In the genomic region with DNA sequence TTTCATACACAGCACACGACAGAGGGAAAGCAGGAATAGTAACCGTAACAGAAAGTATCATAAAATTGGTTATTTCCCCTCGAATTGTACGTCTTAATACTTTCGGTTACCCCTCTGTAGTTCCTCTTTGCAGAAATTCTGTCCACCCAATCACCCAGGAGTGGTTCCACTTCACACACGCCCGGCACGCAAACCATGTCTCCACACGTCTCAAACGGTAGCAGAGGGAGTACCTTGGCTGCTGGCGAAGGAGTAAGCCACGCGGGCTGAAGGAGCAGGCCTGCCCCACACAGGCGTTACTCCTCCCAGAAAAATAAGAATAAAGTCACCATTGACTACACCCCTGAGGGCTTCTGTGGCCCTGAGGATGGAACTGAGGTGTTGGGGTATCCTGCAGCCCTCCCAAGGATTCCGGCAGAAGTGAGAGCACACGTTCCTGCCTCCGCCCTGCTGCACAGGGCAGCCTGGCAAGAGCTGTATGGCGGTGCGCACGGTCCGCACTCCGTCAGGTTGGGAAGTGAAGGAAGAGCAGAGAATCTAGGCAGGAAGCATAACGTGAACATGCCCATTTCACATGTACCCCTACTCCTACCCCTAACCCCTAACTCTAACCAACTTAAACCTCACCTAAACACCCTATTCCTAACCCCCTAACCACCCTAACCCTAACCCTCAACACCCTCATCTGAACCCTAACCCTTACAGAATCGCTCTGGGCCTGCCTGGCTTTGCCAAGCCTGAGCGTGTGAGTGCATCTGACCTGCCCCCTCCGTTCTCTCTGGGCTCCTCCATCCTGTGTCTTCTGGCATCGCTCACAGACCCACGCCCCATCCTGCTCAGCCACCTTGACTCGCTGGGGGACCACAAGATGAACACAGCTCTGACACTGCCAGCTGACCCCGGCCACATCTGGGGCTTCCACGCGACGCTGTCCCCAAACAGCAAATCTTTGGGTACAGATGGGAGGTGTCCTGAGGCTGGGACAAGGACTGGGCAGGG, we compare ENCODE assay signal across 13 cellular contexts. TPM values are rescaled to one million over a fixed set of nuclear protein-coding genes. Genes with fewer than 3 reads are reported as not detected.
DNase-seq lines count a peak whose midpoint lies in the region; ATAC-seq, FAIRE-seq and TF ChIP-seq lines count a peak whose summit lies in the region.
"Had no signal": no experiment of that assay in that cellular context is flagged by ENCODE, and none has a peak within 500 bp of the region (broad histone marks: within the 10 kb centered on the region; RNA-seq: fewer than 3 reads in every experiment).

No MANE protein-coding gene starts in this region.

- FAIRE-seq in small intestine (lab: Jason Lieb, UNC), result no peak
- FAIRE-seq: H54 had no signal

- H3K27ac ChIP-seq in RWPE1 (peak overlapping the region; percentile 73), small intestine (ENCODE audit: low read depth in 1 of 2, low read length in 1 of 2) (no peak overlapping the region)

- DNase-seq in GM06990 (ENCODE audit: extremely low read depth, insufficient read length), result peak; percentile 60
- DNase-seq in RWPE1 (ENCODE audit: low spot score), result peak; percentile 18
- no peak for DNase-seq in NCI-H1092 treated with DMSO at 0.1 percent for 48 hours (lab: John Stamatoyannopoulos, UW)
- no peak for DNase-seq in A172 (ENCODE audit: low spot score)
- no peak for DNase-seq in small intestine
- DNase-seq in Ammon's horn (ENCODE audit: low spot score), result no peak
- DNase-seq: activated naive CD4-positive, alpha-beta T cell treated with anti-CD3 and anti-CD28 coated beads, Interleukin-2, amount 10 ng/mL, durations not matched to agents 7 days and 5 days; AML-193; NCI-H1436 treated with DMSO at 0.1 percent for 48 hours; T-helper 2 cell had no signal

- TF ChIP-seq CTCF in GM06990 (IDR thresholded peaks at IDR 0.05; ENCODE audit: insufficient read depth, low read length, poor library complexity, severe bottlenecking) (no peak), RWPE1 (conservative IDR thresholded peaks at IDR 0.05; ENCODE audit: low read depth) (no peak)

- ATAC-seq in GM19397 (IDR thresholded peaks at IDR 0.05; ENCODE audit: unreplicated experiment) (peak; percentile 46), HG03025 (IDR thresholded peaks at IDR 0.05; ENCODE audit: low FRiP score, unreplicated experiment) (peak; percentile 48)

- 88 to 89% (median 89%) methylated on average over 33 of the region's 33 CpGs for WGBS in small intestine, 3 donors

- peaks cover 0 to 7% of the 10 kb centered on the region in 2 donors for H3K4me1 ChIP-seq in small intestine (ENCODE audit: control insufficient read depth in 2 of 2, insufficient read depth in 1 of 2, low read depth in 1 of 2, low read length in 1 of 2)

- POLR2A ChIA-PET in RWPE1 (lab: Yijun Ruan, JAX; ENCODE audit: low non-redundant PET), result no interaction called here

- H3K27me3 ChIP-seq in GM06990 (replicated peaks; ENCODE audit: control insufficient read depth, insufficient read depth, low read length) (no peaks in the 10 kb centered on the region), small intestine (ENCODE audit: control insufficient read depth in 2 of 2, insufficient read depth in 2 of 2, low read length in 2 of 2) (no peaks in the 10 kb centered on the region)

- no peak overlapping the region for H3K4me3 ChIP-seq in GM06990 (replicated peaks; ENCODE audit: low read depth, low read length)
- H3K4me3 ChIP-seq in small intestine (ENCODE audit: low read depth in 1 of 2, low read length in 2 of 2), result no peak overlapping the region

- no peaks in the 10 kb centered on the region; the same call in 1 of the 2 replicates for H3K36me3 ChIP-seq in GM06990 (ENCODE audit: control insufficient read depth, insufficient read depth, low read length)
- H3K36me3 ChIP-seq in small intestine (ENCODE audit: control insufficient read depth in 2 of 2, insufficient read depth in 2 of 2, low read length in 2 of 2), result no peaks in the 10 kb centered on the region

- CTCF ChIA-PET in RWPE1 (lab: Yijun Ruan, JAX), result no interaction called here

- no peaks in the 10 kb centered on the region for H3K9me3 ChIP-seq in small intestine (ENCODE audit: control insufficient read depth, low read depth)

RNA-seq across cellular contexts. Expression of a gene that starts 18.2 kb away (rescaled TPM):
- total RNA-seq in A172 (2014; rRNA removed; shearing (Covaris generic)), result 1.1 and 1.6 TPM in 2 replicates
- polyA plus RNA-seq in small intestine, result 10 to 100 TPM in 1 of 3 donors, 1 to 10 TPM in 2; 1.1 to 13.4 (median 1.1) TPM

RNA-seq across cellular contexts. Expression of a gene that starts 25.3 kb away (rescaled TPM):
- total RNA-seq in A172 (2014; rRNA removed; shearing (Covaris generic)), result 7.3 and 12.1 TPM in 2 replicates
- polyA plus RNA-seq in small intestine, result 1 to 10 TPM in 1 of 3 donors, under 1 TPM in 2; 0.54 to 4.7 (median 0.67) TPM

Comparison
In these comparisons a context has a peak if more than half of its experiments do, and no peak if none do; other contexts are left out.
1. DNase-seq: peak in GM06990 (single experiment) and RWPE1 (single experiment); none in NCI-H1092 treated with DMSO at 0.1 percent for 48 hours (single experiment), A172 (single experiment), small intestine (single experiment) and Ammon's horn (single experiment).